29 cellular contexts compared by ENCODE assay signal in the genomic region with DNA sequence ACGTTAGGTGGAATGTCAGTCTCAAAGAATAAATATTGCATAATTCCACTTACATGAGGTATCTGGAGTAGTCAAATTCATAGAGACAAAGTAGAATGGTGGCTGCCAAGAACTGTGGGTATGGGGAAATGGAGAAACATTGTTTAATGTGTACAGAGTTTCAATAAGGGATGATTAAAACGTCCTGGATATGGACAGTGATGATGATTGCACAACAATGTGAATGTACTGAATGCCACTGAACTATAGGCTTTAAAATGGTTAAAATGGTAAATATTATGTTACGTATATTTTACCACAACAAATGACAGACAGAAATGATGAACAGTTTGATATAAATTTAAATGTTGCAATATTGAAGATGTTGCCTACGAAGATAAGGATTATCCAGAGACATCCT.
"Had no signal": no experiment of that assay in that cellular context is flagged by ENCODE, and none has a peak within 500 bp of the region (broad histone marks: within the 10 kb centered on the region; RNA-seq: fewer than 3 reads in every experiment).

No MANE protein-coding gene starts in this region.

- H3K36me3 ChIP-seq: colonic mucosa, esophagus muscularis mucosa, esophagus squamous epithelium, gastrocnemius medialis, gastroesophageal sphincter, heart left ventricle, heart right ventricle had no signal

- H3K9me3 ChIP-seq: colonic mucosa, esophagus muscularis mucosa, esophagus squamous epithelium, gastrocnemius medialis, gastroesophageal sphincter had no signal

- H3K27ac ChIP-seq: colonic mucosa, coronary artery, dorsolateral prefrontal cortex, epithelial cell of prostate, esophagus muscularis mucosa, esophagus squamous epithelium, foreskin keratinocyte, gastrocnemius medialis, gastroesophageal sphincter, heart left ventricle, heart right ventricle had no signal

- DNase-seq: colonic mucosa; cortex of kidney; dermis blood vessel endothelial cell; dorsolateral prefrontal cortex; effector CD4-positive, alpha-beta T cell; effector CD8-positive, alpha-beta T cell; effector memory CD4-positive, alpha-beta T cell; effector memory CD8-positive, alpha-beta T cell; endodermal cell; erythroblast; esophagus squamous epithelium; foreskin fibroblast; foreskin keratinocyte; foreskin melanocyte; gastrocnemius medialis; glutamatergic neuron; head of caudate nucleus; heart left ventricle; heart right ventricle had no signal

- H3K4me1 Mint-ChIP-seq: endodermal cell had no signal

- H3K27me3 ChIP-seq: colonic mucosa, esophagus muscularis mucosa, esophagus squamous epithelium, foreskin keratinocyte, gastrocnemius medialis, gastroesophageal sphincter, heart left ventricle, heart right ventricle had no signal

- FAIRE-seq: colon, endometrium, endothelial cell of umbilical vein, frontal cortex had no signal

- H3K27me3 Mint-ChIP-seq: dendritic cell treated with granulocyte-macrophage colony-stimulating factor and Interleukin-4, amounts not matched to agents 40 ng/mL and 50 ng/mL, for 4 days; effector memory CD8-positive, alpha-beta T cell had no signal

- H3K4me1 ChIP-seq: colonic mucosa, esophagus muscularis mucosa, esophagus squamous epithelium, foreskin keratinocyte, gastrocnemius medialis, gastroesophageal sphincter, heart left ventricle, heart right ventricle had no signal

- H3K4me3 Mint-ChIP-seq: dendritic cell treated with granulocyte-macrophage colony-stimulating factor and Interleukin-4, amounts not matched to agents 40 ng/mL and 50 ng/mL, for 4 days; effector memory CD8-positive, alpha-beta T cell; endodermal cell had no signal

- ATAC-seq: effector memory CD8-positive, alpha-beta T cell; esophagus mucosa; foreskin keratinocyte; gastrocnemius medialis; gastroesophageal sphincter; heart left ventricle; heart right ventricle had no signal

- H3K27ac Mint-ChIP-seq: dendritic cell treated with granulocyte-macrophage colony-stimulating factor and Interleukin-4, amounts not matched to agents 40 ng/mL and 50 ng/mL, for 4 days; effector memory CD8-positive, alpha-beta T cell; endodermal cell had no signal

- H3K9me3 Mint-ChIP-seq: dendritic cell treated with granulocyte-macrophage colony-stimulating factor and Interleukin-4, amounts not matched to agents 40 ng/mL and 50 ng/mL, for 4 days; effector memory CD8-positive, alpha-beta T cell; endodermal cell had no signal

- H3K4me3 ChIP-seq: colonic mucosa, coronary artery, dorsolateral prefrontal cortex, esophagus muscularis mucosa, esophagus squamous epithelium, gastrocnemius medialis, gastroesophageal sphincter, heart left ventricle, heart right ventricle had no signal
